In genomic region chr17:44862278-44862914, GRCh38 we compare ENCODE assay signal across 17 cellular contexts. TPM values are rescaled to one million over a fixed set of nuclear protein-coding genes. Genes with fewer than 3 reads are reported as not detected.
A peak's percentile ranks its signal among the peaks of the same experiment; 100 is the strongest.
DNase-seq lines count a peak whose midpoint lies in the region; ATAC-seq, FAIRE-seq and TF ChIP-seq lines count a peak whose summit lies in the region.
"Had no signal": no experiment of that assay in that cellular context is flagged by ENCODE, and none has a peak within 500 bp of the region (broad histone marks: within the 10 kb centered on the region; RNA-seq: fewer than 3 reads in every experiment).

No MANE protein-coding gene starts in this region.

- H3K27me3 ChIP-seq in spleen (replicated peaks in 1 of 7), result no peaks in the 10 kb centered on the region
- H3K27me3 ChIP-seq: BE2C had no signal

- FAIRE-seq in GM12891 (lab: Jason Lieb, UNC), result no peak
- FAIRE-seq: A204.1, HTR-8/SVneo had no signal

- no peak for TF ChIP-seq CTCF in spleen (IDR thresholded peaks at IDR 0.05 in 8 of 11, conservative IDR thresholded peaks at IDR 0.05 in 3 of 11)

- intact Hi-C loops in left colon (cut with DNase I, micrococcal nuclease), result loop anchor here in 1 of 2 donors (5.0 kb wide), 1 partner anchor 85 kb away; no protein-coding TSS in a partner anchor
- intact Hi-C loops in spleen (cut with DNase I; ENCODE audit: low total_unique reads), result no loop called here

- no peaks in the 10 kb centered on the region for H3K9me3 ChIP-seq in spleen
- H3K9me3 ChIP-seq: BE2C had no signal

- WGBS in spleen, 5 donors, result 83 to 92% (median 89%) methylated on average over 9 of the region's 9 CpGs

- TF ChIP-seq POLR2A in GM12891 (IDR thresholded peaks at IDR 0.05; ENCODE audit: low read depth, low read length) (no peak), spleen (IDR thresholded peaks at IDR 0.05) (no peak)

- peaks cover 0 to 18% (median 1%) of the 10 kb centered on the region in 6 donors for H3K4me1 ChIP-seq in spleen
- H3K4me1 ChIP-seq: BE2C had no signal

- H3K36me3 ChIP-seq in spleen, result peaks cover 6 to 100% (median 93%) of the 10 kb centered on the region in 6 donors

- no peak overlapping the region for H3K4me3 ChIP-seq in spleen
- H3K4me3 ChIP-seq: GM23248 had no signal

- TF ChIP-seq EP300 in Ishikawa (IDR thresholded peaks at IDR 0.05; ENCODE audit: borderline replicate concordance), result no peak

- no peak for TF ChIP-seq RAD21 in Ishikawa (IDR thresholded peaks at IDR 0.05; ENCODE audit: low read depth)

- peak overlapping the region in 7 of 8 donors; percentile 26 to 71 (median 60) for H3K27ac ChIP-seq in spleen
- H3K27ac ChIP-seq: C4-2B, GM23248 had no signal

- peak; percentile 16 for ATAC-seq in left colon

- DNase-seq in GM12891 (ENCODE audit: insufficient read length, low spot score) (no peak), left colon (no peak), spleen (no peak), HK-2 (ENCODE audit: unreplicated experiment) (no peak), UCSD-AML1 (lab: John Stamatoyannopoulos, UW; ENCODE audit: unreplicated experiment) (no peak), mesenteric fat pad (ENCODE audit: low spot score) (no peak)
- DNase-seq: BE2C; CD4-positive, alpha-beta memory T cell; DND-41; GDM1; GM23248; H9; KBM-7 had no signal

TF ChIP-seq in GM12891, 5 proteins besides CTCF, POLR2A, EP300 and RAD21:
- TF ChIP-seq PAX5 (IDR thresholded peaks at IDR 0.05; ENCODE audit: insufficient read depth, low read length, severe bottlenecking) (no peak), POLR2AphosphoS5 (IDR thresholded peaks at IDR 0.05; ENCODE audit: low read depth, low read length) (0 out of 2 replicates have a peak, but pooled peaks have one; percentile 24), POU2F2 (IDR thresholded peaks at IDR 0.05; ENCODE audit: low read depth, low read length) (no peak), SPI1 (IDR thresholded peaks at IDR 0.05; ENCODE audit: low read depth, low read length) (no peak), TAF1 (IDR thresholded peaks at IDR 0.05; ENCODE audit: low read depth, low read length) (no peak)
TF ChIP-seq in GM12891: peak in this region for 1.

TF ChIP-seq in Ishikawa, 13 proteins besides CTCF, POLR2A, EP300 and RAD21:
- TF ChIP-seq CREB1 (IDR thresholded peaks at IDR 0.05; ENCODE audit: low read depth) (no peak), TCF12 (IDR thresholded peaks at IDR 0.05; ENCODE audit: low read depth) (no peak), TAF1 (IDR thresholded peaks at IDR 0.05; ENCODE audit: low read depth) (no peak), NFIC (IDR thresholded peaks at IDR 0.05) (peak; percentile 27; the same call in 1 of the 2 replicates), ZBTB7A (IDR thresholded peaks at IDR 0.05; ENCODE audit: low read depth) (no peak), YY1 (IDR thresholded peaks at IDR 0.05; ENCODE audit: low read depth) (no peak), EGR1 (IDR thresholded peaks at IDR 0.05) (no peak), CEBPB (IDR thresholded peaks at IDR 0.05) (no peak)

RNA-seq across cellular contexts. Expression of gene HIGD1B, which starts 14.7 kb away (rescaled TPM):
- not detected for polyA plus RNA-seq in GM12891 (2012; ENCODE audit: low read depth, missing spikeins)
- total RNA-seq in left colon, result 1 to 10 TPM in 1 of 2 donors, not detected in 1; 1.3 TPM
- total RNA-seq in spleen, result not detected
- 1 to 10 TPM in 1 of 3 donors, under 1 TPM in 1, not detected in 1; 0.38 to 1.7 TPM for polyA plus RNA-seq in spleen
- 1.3 TPM for total RNA-seq in mesenteric fat pad
- total RNA-seq: CD4-positive, alpha-beta memory T cell; GM23248; H9 had no signal
- polyA plus RNA-seq: CD4-positive, alpha-beta memory T cell; GM23248 had no signal

RNA-seq across cellular contexts. Expression of gene GJC1, which starts 32.3 kb away (rescaled TPM):
- polyA plus RNA-seq in GM12891 (2012; ENCODE audit: low read depth, missing spikeins), result 1.9 TPM
- total RNA-seq in left colon (10 to 100 TPM in 1 of 2 donors, under 1 TPM in 1; 0.95 to 18.6 TPM), spleen (1 to 10 TPM in 4 of 7 donors, under 1 TPM in 3; 0.43 to 1.8 (median 1.1) TPM), mesenteric fat pad (17.1 TPM)
- polyA plus RNA-seq in spleen, result under 1 TPM; 0.41 to 0.86 (median 0.80) TPM
- total RNA-seq: CD4-positive, alpha-beta memory T cell had no signal
- polyA plus RNA-seq: CD4-positive, alpha-beta memory T cell had no signal

RNA-seq across cellular contexts. Expression of gene EFTUD2, which starts 36.8 kb away (rescaled TPM):
- polyA plus RNA-seq in GM12891 (2012; ENCODE audit: low read depth, missing spikeins), result 61.9 TPM
- total RNA-seq in left colon (10 to 100 TPM; 72.6 to 77.5 TPM), spleen (100 to 1,000 TPM in 6 of 7 donors, 10 to 100 TPM in 1; 77.4 to 140 (median 104) TPM), mesenteric fat pad (104 TPM)
- polyA plus RNA-seq in spleen, result 10 to 100 TPM; 39.0 to 44.0 (median 43.6) TPM

RNA-seq across cellular contexts. Expression of gene GFAP, which starts 52.9 kb away (rescaled TPM):
- 0.15 TPM for polyA plus RNA-seq in GM12891 (2012; ENCODE audit: low read depth, missing spikeins)
- total RNA-seq in left colon (under 1 TPM; 0.11 to 0.37 TPM), spleen (1 to 10 TPM in 1 of 7 donors, under 1 TPM in 2, not detected in 4; 0.41 to 1.7 (median 0.54) TPM), mesenteric fat pad (1.3 TPM)
- polyA plus RNA-seq in spleen, result under 1 TPM in 2 of 3 donors, not detected in 1; 0.32 to 0.61 TPM
- total RNA-seq: CD4-positive, alpha-beta memory T cell; GM23248 had no signal
